In genomic region chr2:207226671-207227061, GRCh38 we compare ENCODE assay signal across 8 cellular contexts.
DNase-seq lines count a peak whose midpoint lies in the region; ATAC-seq, FAIRE-seq and TF ChIP-seq lines count a peak whose summit lies in the region.
"Had no signal": no experiment of that assay in that cellular context is flagged by ENCODE, and none has a peak within 500 bp of the region (broad histone marks: within the 10 kb centered on the region; RNA-seq: fewer than 3 reads in every experiment).

No MANE protein-coding gene starts in this region.

- H3K4me3 Mint-ChIP-seq in HFFc6 (peak overlapping the region; percentile 21; the same call in 1 of the 2 replicates), astrocyte (ENCODE audit: unreplicated experiment) (no peak overlapping the region), T-helper 17 cell (no peak overlapping the region)

- peak overlapping the region; percentile 28 for H3K27ac ChIP-seq in astrocyte (ENCODE audit: low read depth, low read length)
- H3K27ac ChIP-seq in lung (ENCODE audit: low read depth in 1 of 2, low read length in 1 of 2), result peak overlapping the region in 1 of 2 donors; percentile 83
- peak overlapping the region; percentile 7 for H3K27ac ChIP-seq in substantia nigra (ENCODE audit: low read depth, low read length, poor library complexity, severe bottlenecking)

- H3K4me3 ChIP-seq in astrocyte (ENCODE audit: insufficient read depth, low read depth, low read length) (no peak overlapping the region), lung (no peak overlapping the region), foreskin fibroblast (ENCODE audit: low read depth in 1 of 2, low read length in 2 of 2) (no peak overlapping the region)

- FAIRE-seq in astrocyte (lab: Jason Lieb, UNC), result no peak

- no peaks in the 10 kb centered on the region for H3K79me2 ChIP-seq in astrocyte (ENCODE audit: insufficient read depth, low read length)

- ATAC-seq in lung (ENCODE audit: insufficient read depth, low FRiP score), result peak; percentile 76
- ATAC-seq in T-helper 17 cell, result no peak
- no peak for ATAC-seq in HG03520 (IDR thresholded peaks at IDR 0.05; ENCODE audit: unreplicated experiment)

- peak overlapping the region; percentile 42 for H2AFZ ChIP-seq in astrocyte (ENCODE audit: low read depth, low read length)

- DNase-seq in HFFc6 (no peak), astrocyte (ENCODE audit: low read depth) (no peak), lung (ENCODE audit: low spot score) (no peak), substantia nigra (lab: John Stamatoyannopoulos, UW) (no peak), T-helper 17 cell (no peak), foreskin fibroblast (no peak)
- DNase-seq: OCI-M1 had no signal

- peak overlapping the region; percentile 24 for H3K9ac ChIP-seq in astrocyte (ENCODE audit: low read length)

- H3K36me3 ChIP-seq in astrocyte (ENCODE audit: insufficient read depth, low read length) (no peaks in the 10 kb centered on the region), lung (ENCODE audit: control insufficient read depth in 2 of 2, insufficient read depth in 2 of 2, low read length in 2 of 2) (no peaks in the 10 kb centered on the region)

- peaks cover 69% of the 10 kb centered on the region for H3K4me1 Mint-ChIP-seq in HFFc6 (ENCODE audit: low read depth)
- peaks cover 56% of the 10 kb centered on the region for H3K4me1 Mint-ChIP-seq in astrocyte (ENCODE audit: low read depth, unreplicated experiment)
- peaks cover 2% of the 10 kb centered on the region for H3K4me1 Mint-ChIP-seq in T-helper 17 cell

- WGBS in lung, 2 donors, result 51 to 75% methylated on average over 4 of the region's 4 CpGs

- H3K9me3 ChIP-seq in astrocyte (ENCODE audit: insufficient read depth, low read depth, low read length) (no peaks in the 10 kb centered on the region), lung (ENCODE audit: control insufficient read depth in 2 of 2, insufficient read depth in 1 of 2, low read length in 1 of 2) (no peaks in the 10 kb centered on the region), T-helper 17 cell (ENCODE audit: control insufficient read depth, low read length, poor library complexity, severe bottlenecking) (no peaks in the 10 kb centered on the region)

- H3K36me3 Mint-ChIP-seq in HFFc6 (ENCODE audit: low read depth) (no peaks in the 10 kb centered on the region), astrocyte (ENCODE audit: low read depth, unreplicated experiment) (peaks cover 4% of the 10 kb centered on the region), T-helper 17 cell (ENCODE audit: low read depth) (no peaks in the 10 kb centered on the region)

- H4K20me1 ChIP-seq in astrocyte (ENCODE audit: insufficient read depth, low read length), result no peaks in the 10 kb centered on the region

- H3K27me3 ChIP-seq in astrocyte (ENCODE audit: insufficient read depth, low read length) (no peaks in the 10 kb centered on the region), lung (ENCODE audit: control insufficient read depth, insufficient read depth) (no peaks in the 10 kb centered on the region)

- H3K27me3 Mint-ChIP-seq in HFFc6 (ENCODE audit: insufficient read depth), result peaks cover 2% of the 10 kb centered on the region; the same call in 1 of the 2 replicates
- H3K27me3 Mint-ChIP-seq in astrocyte (ENCODE audit: low read depth, unreplicated experiment), result no peaks in the 10 kb centered on the region
- H3K27me3 Mint-ChIP-seq in T-helper 17 cell, result peaks cover 26% of the 10 kb centered on the region

- H3K27ac Mint-ChIP-seq in HFFc6 (peak overlapping the region; percentile 37; the same call in 1 of the 2 replicates), astrocyte (ENCODE audit: unreplicated experiment) (peak overlapping the region; percentile 84), T-helper 17 cell (no peak overlapping the region)

- H3K4me2 ChIP-seq in astrocyte (ENCODE audit: low read length), result peak overlapping the region; percentile 47

- H3K4me1 ChIP-seq in astrocyte (ENCODE audit: insufficient read depth, low read length) (peaks cover 37% of the 10 kb centered on the region), lung (ENCODE audit: control insufficient read depth in 2 of 2, insufficient read depth in 2 of 2, low read length in 2 of 2) (peaks cover 9 to 23% of the 10 kb centered on the region in 2 donors)

- no peaks in the 10 kb centered on the region for H3K9me3 Mint-ChIP-seq in HFFc6
- H3K9me3 Mint-ChIP-seq in astrocyte (ENCODE audit: unreplicated experiment), result no peaks in the 10 kb centered on the region

- TF ChIP-seq CTCF in HFFc6 (IDR thresholded peaks at IDR 0.05) (no peak), astrocyte (IDR thresholded peaks at IDR 0.05; ENCODE audit: insufficient read depth, low read depth, low read length) (no peak), lung (IDR thresholded peaks at IDR 0.05; ENCODE audit: control extremely low read depth, extremely low read depth) (no peak), foreskin fibroblast (IDR thresholded peaks at IDR 0.05; ENCODE audit: low read depth, low read length) (no peak)
